ENCODE assay signal across 10 cellular contexts in the genomic region with DNA sequence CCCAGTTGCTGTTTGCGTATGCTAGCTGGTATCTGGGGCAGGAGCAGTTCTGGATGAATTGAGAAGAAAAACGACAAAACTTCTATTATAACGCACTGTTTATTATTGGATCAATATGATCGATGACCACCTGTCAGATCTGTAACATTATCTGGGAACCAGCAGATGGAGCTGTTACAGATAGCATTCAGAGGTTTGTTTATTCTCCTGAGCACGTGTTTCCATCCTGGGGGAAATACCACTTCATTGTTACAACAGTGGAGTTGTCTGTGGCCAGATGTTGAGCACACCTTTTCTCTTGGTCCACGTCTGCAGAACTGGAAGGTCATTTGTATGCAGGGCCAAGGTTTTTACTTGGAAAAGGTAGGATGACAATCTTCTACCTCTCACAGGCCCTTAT. TPM values are rescaled to one million over a fixed set of nuclear protein-coding genes. Genes with fewer than 3 reads are reported as not detected.
DNase-seq lines count a peak whose midpoint lies in the region; ATAC-seq and TF ChIP-seq lines count a peak whose summit lies in the region.
"Had no signal": no experiment of that assay in that cellular context is flagged by ENCODE, and none has a peak within 500 bp of the region (broad histone marks: within the 10 kb centered on the region; RNA-seq: fewer than 3 reads in every experiment).

No MANE protein-coding gene starts in this region.

- H3K36me3 Mint-ChIP-seq in MCF 10A (ENCODE audit: insufficient read depth, unreplicated experiment) = no peaks in the 10 kb centered on the region
- no peaks in the 10 kb centered on the region for H3K36me3 Mint-ChIP-seq in activated T-cell treated with anti-CD3 and anti-CD28 coated beads, Interleukin-2, amount 50 U/mL, for 4 hours (ENCODE audit: insufficient read depth)

- no TSS peak for BruUV-seq in MCF 10A (replicated peaks; lab: Mats Ljungman, UMichigan)

- no peaks in the 10 kb centered on the region for H3K9me3 ChIP-seq in breast epithelium

- intact Hi-C loops in MCF 10A (cut with micrococcal nuclease) (loop anchor here (1.0 to 5.0 kb wide), 2 partner anchors 42 to 87 kb away; no protein-coding TSS in a partner anchor), breast epithelium (cut with DNase I; ENCODE audit: low total_unique reads) (loop anchor here (5.0 kb wide), 1 partner anchor 1168 kb away; no protein-coding TSS in a partner anchor)

- ATAC-seq in activated T-cell treated with anti-CD3 and anti-CD28 coated beads, Interleukin-2, amount 50 U/mL, for 4 hours = no peak
- ATAC-seq in HG03039 (IDR thresholded peaks at IDR 0.05; ENCODE audit: unreplicated experiment) = no peak
- no peak for ATAC-seq in GM21717 (IDR thresholded peaks at IDR 0.05; ENCODE audit: unreplicated experiment)
- ATAC-seq in HG03135 (IDR thresholded peaks at IDR 0.05; ENCODE audit: unreplicated experiment) = no peak

- H3K4me3 ChIP-seq in breast epithelium = no peak overlapping the region
- H3K4me3 ChIP-seq in epithelial cell of esophagus (ENCODE audit: low read length) = no peak overlapping the region
- H3K4me3 ChIP-seq: SK-N-MC had no signal

- H3K27me3 ChIP-seq in breast epithelium = peaks cover 0 to 15% of the 10 kb centered on the region in 2 donors

- H3K27ac ChIP-seq in breast epithelium = no peak overlapping the region
- H3K27ac ChIP-seq: SK-N-MC had no signal

- POLR2A ChIA-PET in MCF 10A (lab: Yijun Ruan, JAX) = interaction anchor here (0.7 to 1.4 kb wide), 4 partner anchors 47 to 220 kb away, joined by 3 to 6 read pairs (median 4); no protein-coding TSS in a partner anchor

- H3K4me1 Mint-ChIP-seq in MCF 10A (ENCODE audit: insufficient read depth, unreplicated experiment) = no peaks in the 10 kb centered on the region
- peaks cover 1% of the 10 kb centered on the region for H3K4me1 Mint-ChIP-seq in activated T-cell treated with anti-CD3 and anti-CD28 coated beads, Interleukin-2, amount 50 U/mL, for 4 hours (ENCODE audit: low read depth)

- H3K9me3 Mint-ChIP-seq in MCF 10A (ENCODE audit: unreplicated experiment) = peaks cover 7% of the 10 kb centered on the region
- no peaks in the 10 kb centered on the region for H3K9me3 Mint-ChIP-seq in activated T-cell treated with anti-CD3 and anti-CD28 coated beads, Interleukin-2, amount 50 U/mL, for 4 hours

- no peaks in the 10 kb centered on the region for H3K36me3 ChIP-seq in breast epithelium

- no peak overlapping the region for H3K4me3 Mint-ChIP-seq in MCF 10A (ENCODE audit: unreplicated experiment)
- no peak overlapping the region for H3K4me3 Mint-ChIP-seq in activated T-cell treated with anti-CD3 and anti-CD28 coated beads, Interleukin-2, amount 50 U/mL, for 4 hours

- H3K4me1 ChIP-seq in breast epithelium = no peaks in the 10 kb centered on the region

- H3K27ac Mint-ChIP-seq in MCF 10A (ENCODE audit: low read depth, unreplicated experiment) = no peak overlapping the region

- H3K27me3 Mint-ChIP-seq in MCF 10A (ENCODE audit: insufficient read depth, unreplicated experiment) = peaks cover 32% of the 10 kb centered on the region
- peaks cover 38% of the 10 kb centered on the region for H3K27me3 Mint-ChIP-seq in activated T-cell treated with anti-CD3 and anti-CD28 coated beads, Interleukin-2, amount 50 U/mL, for 4 hours (ENCODE audit: low read depth)

- TF ChIP-seq CTCF in MCF 10A (IDR thresholded peaks at IDR 0.05; ENCODE audit: unreplicated experiment) (peak; percentile 46), breast epithelium (IDR thresholded peaks at IDR 0.05) (no peak), epithelial cell of esophagus (IDR thresholded peaks at IDR 0.05; ENCODE audit: insufficient read depth, low read depth, low read length, missing control alignments) (peak; percentile 17)

- CTCF ChIA-PET in MCF 10A (lab: Yijun Ruan, JAX) = interaction anchor here (0.5 to 3.7 kb wide), 30 partner anchors 11 to 691 kb away, joined by 3 to 35 read pairs (median 5); partner anchors contain the start of gene NKX2-2

- DNase-seq in MCF 10A (ENCODE audit: unreplicated experiment) (peak; percentile 39), breast epithelium (ENCODE audit: low spot score in 2 of 2) (no peak), NCI-H526 treated with DMSO at 0.1 percent for 48 hours (lab: John Stamatoyannopoulos, UW) (peak; percentile 24), epithelial cell of esophagus (ENCODE audit: low read depth) (no peak)
- no peak for DNase-seq in activated T-cell treated with anti-CD3 and anti-CD28 coated beads, Interleukin-2, amount 50 U/mL, for 4 hours
- DNase-seq: stimulated activated CD4-positive, alpha-beta T cell treated with anti-CD3 and anti-CD28 coated beads, Interleukin-2, amount 100 ng/mL, for 48 hours had no signal

- no peak for TF ChIP-seq POLR2A in breast epithelium (IDR thresholded peaks at IDR 0.05)

RNA-seq across cellular contexts. Expression of gene NKX2-2, which starts 16.0 kb away (rescaled TPM):
- total RNA-seq in MCF 10A (2022) (not detected in 2 replicates), breast epithelium (not detected)
- not detected for total RNA-seq in activated T-cell treated with anti-CD3 and anti-CD28 coated beads, Interleukin-2, amount 50 U/mL, for 4 hours

Comparison
In these comparisons a context has a peak if more than half of its experiments do, and no peak if none do; other contexts are left out.
1. DNase-seq: peak in MCF 10A (single experiment) and NCI-H526 treated with DMSO at 0.1 percent for 48 hours (single experiment); none in breast epithelium (0 of 2), epithelial cell of esophagus (single experiment) and activated T-cell treated with anti-CD3 and anti-CD28 coated beads, Interleukin-2, amount 50 U/mL, for 4 hours (single experiment).
2. CTCF ChIP-seq: peak in MCF 10A (single experiment) and epithelial cell of esophagus (single experiment); none in breast epithelium (0 of 3).